ENCODE assay signal across 1 cellular context in genomic region chr2:20050104-20050711, GRCh38.
TF ChIP-seq lines count a peak whose summit lies in the region.

No MANE protein-coding gene starts in this region.

TF ChIP-seq in HEK293, 187 proteins besides CTCF, POLR2A, EP300 and RAD21 (continued from another document):
- TF ChIP-seq ZNF488 (tag by site-specific recombination; IDR thresholded peaks at IDR 0.05): no peak
- TF ChIP-seq BCL11B (tag by site-specific recombination; IDR thresholded peaks at IDR 0.05; ENCODE audit: low read depth): no peak
- no peak for TF ChIP-seq ZNF777 (tag by site-specific recombination; IDR thresholded peaks at IDR 0.05; ENCODE audit: borderline replicate concordance)
- 0 out of 2 replicates have a peak, but pooled peaks have one; percentile 9 for TF ChIP-seq ZNF335 (tag by site-specific recombination; conservative IDR thresholded peaks at IDR 0.05)
- TF ChIP-seq ZNF830 (tag by site-specific recombination; IDR thresholded peaks at IDR 0.05; ENCODE audit: low read depth): no peak
- no peak for TF ChIP-seq ZNF433 (tag by site-specific recombination; IDR thresholded peaks at IDR 0.05; ENCODE audit: low read depth)
- 0 out of 2 replicates have a peak, but pooled peaks have one; percentile 18 for TF ChIP-seq ZNF639 (tag by site-specific recombination; IDR thresholded peaks at IDR 0.05)
- TF ChIP-seq ZNF23 (tag by site-specific recombination; IDR thresholded peaks at IDR 0.05; ENCODE audit: borderline replicate concordance): no peak
- no peak for TF ChIP-seq SCRT2 (tag by site-specific recombination; IDR thresholded peaks at IDR 0.05)
- no peak for TF ChIP-seq ZNF660 (tag by site-specific recombination; IDR thresholded peaks at IDR 0.05)
- TF ChIP-seq ZNF558 (tag by site-specific recombination; IDR thresholded peaks at IDR 0.05): no peak
- TF ChIP-seq ZNF548 (tag by site-specific recombination; IDR thresholded peaks at IDR 0.05): no peak
- no peak for TF ChIP-seq ZNF555 (tag by site-specific recombination; conservative IDR thresholded peaks at IDR 0.05)
- no peak for TF ChIP-seq ZNF510 (tag by site-specific recombination; IDR thresholded peaks at IDR 0.05; ENCODE audit: insufficient replicate concordance)
- TF ChIP-seq IKZF3 (tag by site-specific recombination; IDR thresholded peaks at IDR 0.05): no peak
- no peak for TF ChIP-seq ZNF571 (tag by site-specific recombination; IDR thresholded peaks at IDR 0.05)
- TF ChIP-seq ZNF214 (tag by site-specific recombination; IDR thresholded peaks at IDR 0.05; ENCODE audit: borderline replicate concordance): no peak
- no peak for TF ChIP-seq WT1 (tag by site-specific recombination; IDR thresholded peaks at IDR 0.05)
- TF ChIP-seq ZNF596 (tag by site-specific recombination; IDR thresholded peaks at IDR 0.05): no peak
